ENCODE assay signal across 20 cellular contexts in genomic region chr18:56199580-56200320, GRCh38.
DNase-seq lines count a peak whose midpoint lies in the region; ATAC-seq and TF ChIP-seq lines count a peak whose summit lies in the region.
"Had no signal": no experiment of that assay in that cellular context is flagged by ENCODE, and none has a peak within 500 bp of the region (broad histone marks: within the 10 kb centered on the region; RNA-seq: fewer than 3 reads in every experiment).

No MANE protein-coding gene starts in this region.

- H3K4me3 ChIP-seq in heart right ventricle (no peak overlapping the region), esophagus squamous epithelium (no peak overlapping the region), thoracic aorta (no peak overlapping the region)
- H3K4me3 ChIP-seq: MG63, mucosa of descending colon had no signal

- 54 to 62% methylated on average over 8 of the region's 8 CpGs for WGBS in heart right ventricle, 2 donors
- 56 to 81% methylated on average over 7 to 8 of the region's 8 CpGs for WGBS in esophagus squamous epithelium, 2 donors

- peak in 7 of 8 donors; percentile 45 to 88 (median 72) for ATAC-seq in heart right ventricle
- ATAC-seq in Right ventricle myocardium superior (ENCODE audit: poor library complexity), result no peak
- peak; percentile 28 for ATAC-seq in omental fat pad (ENCODE audit: low FRiP score)
- no peak for ATAC-seq in thoracic aorta (ENCODE audit: insufficient number of reproducible peaks, low FRiP score, low read depth)
- ATAC-seq: activated naive CD4-positive, alpha-beta T cell treated with anti-CD3 and anti-CD28 coated beads, Interleukin-2, amount 50 U/mL, for 72 hours; activated T-cell treated with anti-CD3 and anti-CD28 coated beads, Interleukin-2, amount 50 U/mL, for 72 hours; mucosa of descending colon; Panc1 had no signal

- H3K27me3 ChIP-seq in heart right ventricle (no peaks in the 10 kb centered on the region), esophagus squamous epithelium (no peaks in the 10 kb centered on the region), thoracic aorta (replicated peaks; ENCODE audit: insufficient read depth) (no peaks in the 10 kb centered on the region)
- H3K27me3 ChIP-seq: MG63, neutrophil had no signal

- no peak for TF ChIP-seq POLR2A in esophagus squamous epithelium (IDR thresholded peaks at IDR 0.05)

- TF ChIP-seq CTCF in heart right ventricle (IDR thresholded peaks at IDR 0.05) (no peak), esophagus squamous epithelium (IDR thresholded peaks at IDR 0.05) (no peak), omental fat pad (IDR thresholded peaks at IDR 0.05) (no peak), thoracic aorta (IDR thresholded peaks at IDR 0.05) (no peak)

- H3K27ac ChIP-seq in heart right ventricle, result peak overlapping the region; percentile 9 to 81 (median 63)
- peak overlapping the region in 3 of 4 donors; percentile 34 to 59 (median 39) for H3K27ac ChIP-seq in esophagus squamous epithelium
- peak overlapping the region; percentile 2 to 5 for H3K27ac ChIP-seq in thoracic aorta
- H3K27ac ChIP-seq: neutrophil had no signal

- H3K9me3 ChIP-seq in heart right ventricle (peaks cover 0 to 17% (median 14%) of the 10 kb centered on the region in 11 donors), esophagus squamous epithelium (peaks cover 0 to 5% (median 0%) of the 10 kb centered on the region in 3 donors), thoracic aorta (peaks cover 6% of the 10 kb centered on the region)
- H3K9me3 ChIP-seq: MG63, neutrophil had no signal

- H3K36me3 ChIP-seq in heart right ventricle (no peaks in the 10 kb centered on the region), esophagus squamous epithelium (no peaks in the 10 kb centered on the region), thoracic aorta (no peaks in the 10 kb centered on the region)
- H3K36me3 ChIP-seq: MG63, neutrophil had no signal

- peak in 1 of 2 donors; percentile 23 for DNase-seq in heart right ventricle
- no peak for DNase-seq in Right ventricle myocardium superior
- DNase-seq in esophagus squamous epithelium (lab: John Stamatoyannopoulos, UW), result no peak
- DNase-seq in omental fat pad (ENCODE audit: low spot score), result no peak
- no peak for DNase-seq in thoracic aorta (ENCODE audit: low spot score)
- DNase-seq in NCI-H1930 (lab: John Stamatoyannopoulos, UW), result no peak
- no peak for DNase-seq in kidney glomerular epithelial cell (lab: John Stamatoyannopoulos, UW)
- no peak for DNase-seq in hippocampal formation (lab: John Stamatoyannopoulos, UW)
- DNase-seq: activated CD8-positive, alpha-beta memory T cell treated with anti-CD3 and anti-CD28 coated beads for 24 hours; activated T-cell treated with anti-CD3 and anti-CD28 coated beads, Interleukin-2, amount 50 U/mL, for 72 hours; DMS153; erythroblast; mucosa of descending colon; NCI-H1436 treated with DMSO at 0.1 percent for 48 hours; stimulated activated CD4-positive, alpha-beta T cell treated with anti-CD3 and anti-CD28 coated beads, Interleukin-4, amount 100 ng/mL, for 4 hours; T1000 had no signal

- peaks cover 0 to 62% (median 35%) of the 10 kb centered on the region in 9 donors for H3K4me1 ChIP-seq in heart right ventricle
- peaks cover 0 to 19% (median 8%) of the 10 kb centered on the region in 3 donors for H3K4me1 ChIP-seq in esophagus squamous epithelium
- peaks cover 26 to 42% of the 10 kb centered on the region in 2 donors for H3K4me1 ChIP-seq in thoracic aorta (ENCODE audit: control insufficient read depth in 1 of 2, low read depth in 2 of 2)

- intact Hi-C loops in heart right ventricle (cut with DNase I) (loop anchor here in 1 of 10 donors (5.0 kb wide), 1 partner anchor 117 kb away; no protein-coding TSS in a partner anchor), Right ventricle myocardium superior (cut with DNase I) (no loop called here), esophagus squamous epithelium (cut with DNase I) (no loop called here)

Comparison
In these comparisons a context has a peak if more than half of its experiments do, and no peak if none do; other contexts are left out.
1. ATAC-seq: peak in heart right ventricle (7 of 8) and omental fat pad (single experiment); none in Right ventricle myocardium superior (single experiment) and thoracic aorta (single experiment).
2. H3K27ac ChIP-seq: peak in every context shown above with its lines; median percentile 63 in heart right ventricle; 39 in esophagus squamous epithelium; 4 in thoracic aorta.